In the genomic region with DNA sequence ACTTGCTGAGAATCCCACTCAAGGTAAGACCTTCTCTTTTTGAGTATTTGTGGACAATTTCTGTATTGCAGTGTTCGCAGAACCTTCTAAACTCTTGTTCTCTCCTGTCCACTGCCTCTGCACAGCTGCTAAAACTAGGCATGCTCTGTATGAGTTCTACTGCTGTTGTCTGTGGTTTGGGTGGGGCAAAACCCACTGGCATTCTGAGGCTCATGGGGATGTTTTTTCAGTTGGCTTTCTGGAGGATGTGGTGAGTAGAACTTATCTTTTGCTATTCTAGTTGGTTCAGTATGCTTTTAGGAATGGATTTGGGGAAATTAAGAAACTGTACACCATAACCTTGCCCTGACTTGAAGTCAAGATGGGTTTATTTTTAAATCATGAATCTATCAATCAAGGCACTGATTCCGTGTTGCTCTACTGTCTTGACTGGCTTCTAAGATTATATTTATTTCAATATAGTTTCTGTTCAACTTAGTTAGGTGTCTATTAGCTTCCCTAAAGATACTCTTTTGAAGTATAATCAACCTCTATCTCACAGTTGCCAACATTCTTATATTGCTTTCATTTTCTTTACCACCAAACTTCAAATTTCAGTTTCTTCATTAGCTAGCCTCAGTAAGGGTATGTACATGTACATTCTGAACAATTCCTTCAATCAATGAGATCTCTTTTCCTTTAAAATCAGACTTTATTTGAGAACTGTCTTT, we compare ENCODE assay signal across 8 cellular contexts.
DNase-seq lines count a peak whose midpoint lies in the region; ATAC-seq and TF ChIP-seq lines count a peak whose summit lies in the region.

No MANE protein-coding gene starts in this region.

- peaks cover 24% of the 10 kb centered on the region; the same call in 1 of the 2 replicates for H3K36me3 ChIP-seq in BLaER1

- TF ChIP-seq CTCF in GM20000 (IDR thresholded peaks at IDR 0.05; ENCODE audit: extremely low read depth, missing control alignments), result no peak

- H3K27ac ChIP-seq in BLaER1, result peak overlapping the region; percentile 83

- H3K4me3 ChIP-seq in BLaER1, result peak overlapping the region; percentile 55

- H3K4me2 ChIP-seq in BLaER1, result peak overlapping the region; percentile 72

- no peaks in the 10 kb centered on the region for H3K27me3 ChIP-seq in BLaER1

- H3K9me3 ChIP-seq in BLaER1, result peaks cover 36% of the 10 kb centered on the region

- peaks cover 52% of the 10 kb centered on the region for H3K4me1 ChIP-seq in BLaER1

- peak; percentile 78 for ATAC-seq in HG03571 (IDR thresholded peaks at IDR 0.05; ENCODE audit: unreplicated experiment)

- DNase-seq in GM20000 (ENCODE audit: low spot score) (peak; percentile 4), GOT3 (lab: John Stamatoyannopoulos, UW) (no peak), NCI-H1694 (lab: John Stamatoyannopoulos, UW) (no peak)
- DNase-seq in activated CD4-positive, CD25-positive, alpha-beta regulatory T cell treated with anti-CD3 and anti-CD28 coated beads, Interleukin-2, amount 50 U/mL, for 16 hours (ENCODE audit: low read depth, low spot score), result peak; percentile 19
- peak; percentile 36 for DNase-seq in effector CD4-positive, alpha-beta T cell
- DNase-seq in stimulated activated CD4-positive, alpha-beta T cell treated with anti-CD3 and anti-CD28 coated beads, TNF-alpha, amount 100 ng/mL, for 24 hours (ENCODE audit: low read depth in 3 of 3), result peak in 2 of 3 experiments; percentile 11 to 14

- peak overlapping the region; percentile 55 for H3K9ac ChIP-seq in BLaER1

- no peaks in the 10 kb centered on the region for H4K20me1 ChIP-seq in BLaER1

Comparison
In these comparisons a context has a peak if more than half of its experiments do, and no peak if none do; other contexts are left out.
1. DNase-seq: peak in GM20000 (single experiment), activated CD4-positive, CD25-positive, alpha-beta regulatory T cell treated with anti-CD3 and anti-CD28 coated beads, Interleukin-2, amount 50 U/mL, for 16 hours (single experiment), effector CD4-positive, alpha-beta T cell (single experiment) and stimulated activated CD4-positive, alpha-beta T cell treated with anti-CD3 and anti-CD28 coated beads, TNF-alpha, amount 100 ng/mL, for 24 hours (2 of 3); none in GOT3 (single experiment) and NCI-H1694 (single experiment).